Comparison of ENCODE assay signal across 11 cellular contexts in the genomic region with DNA sequence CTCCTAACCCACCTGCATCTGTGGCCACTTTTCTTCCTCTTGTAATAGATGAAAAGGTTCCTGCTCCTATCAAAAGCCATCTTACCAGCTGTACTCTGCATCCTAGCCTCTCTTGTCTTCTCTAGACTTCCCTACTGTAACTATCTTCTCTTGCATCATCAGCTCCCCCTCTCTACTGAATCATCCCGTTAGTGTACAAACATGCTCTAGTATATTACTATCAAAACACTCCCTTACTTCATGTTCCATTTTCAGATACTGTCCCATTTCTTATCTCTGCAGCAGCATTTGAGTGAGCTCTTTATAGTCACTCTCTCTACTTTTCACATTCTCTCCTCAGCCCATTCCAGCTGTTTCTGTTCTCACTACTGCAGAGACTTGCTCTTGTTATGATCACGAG. TPM values are rescaled to one million over a fixed set of nuclear protein-coding genes. Genes with fewer than 3 reads are reported as not detected.
DNase-seq lines count a peak whose midpoint lies in the region; ATAC-seq and TF ChIP-seq lines count a peak whose summit lies in the region.
"Had no signal": no experiment of that assay in that cellular context is flagged by ENCODE, and none has a peak within 500 bp of the region (broad histone marks: within the 10 kb centered on the region; RNA-seq: fewer than 3 reads in every experiment).

No MANE protein-coding gene starts in this region.

- H3K4me1 Mint-ChIP-seq in activated T-helper 2 cell treated with anti-CD3 and anti-CD28 coated beads, Interferon-gamma antibody, Interleukin-2, Interleukin-4, amounts not matched to agents 10 μg/mL and 5 μg/mL and 100 μg/mL, durations not matched to agents 14 hours and 24 hours and 36 hours (ENCODE audit: low read depth): peaks cover 49% of the 10 kb centered on the region
- peaks cover 22% of the 10 kb centered on the region for H3K4me1 Mint-ChIP-seq in endodermal cell

- CTCF ChIA-PET in IMR-90 (lab: Yijun Ruan, JAX): interaction anchor here (0.9 kb wide), 1 partner anchor 18 kb away, joined by 11 read pairs; no protein-coding TSS in a partner anchor

- H3K9me3 Mint-ChIP-seq in activated T-helper 2 cell treated with anti-CD3 and anti-CD28 coated beads, Interferon-gamma antibody, Interleukin-2, Interleukin-4, amounts not matched to agents 10 μg/mL and 5 μg/mL and 100 μg/mL, durations not matched to agents 14 hours and 24 hours and 36 hours: no peaks in the 10 kb centered on the region
- H3K9me3 Mint-ChIP-seq in endodermal cell: no peaks in the 10 kb centered on the region
- H3K9me3 Mint-ChIP-seq: nephron had no signal

- H3K27me3 ChIP-seq in IMR-90 (ENCODE audit: control insufficient read depth, insufficient read depth, low read length): no peaks in the 10 kb centered on the region
- no peaks in the 10 kb centered on the region for H3K27me3 ChIP-seq in mesenchymal stem cell (ENCODE audit: control insufficient read depth in 1 of 2, insufficient read depth in 1 of 2, low read length in 2 of 2)
- H3K27me3 ChIP-seq in right atrium auricular region: no peaks in the 10 kb centered on the region
- H3K27me3 ChIP-seq in endodermal cell (ENCODE audit: control insufficient read depth, insufficient read depth, low read length, poor library complexity, severe bottlenecking): no peaks in the 10 kb centered on the region
- H3K27me3 ChIP-seq: vagina had no signal

- no TSS peak for BruUV-seq in IMR-90 (replicated peaks; lab: Mats Ljungman, UMichigan)

- H3K56ac ChIP-seq in IMR-90 (ENCODE audit: extremely low read depth, insufficient read depth, low read length): no peak overlapping the region

- H4K91ac ChIP-seq in IMR-90 (ENCODE audit: insufficient read depth, low read depth, low read length) (no peak overlapping the region), mesenchymal stem cell (ENCODE audit: low read length) (no peak overlapping the region)

- H3K9me3 ChIP-seq in IMR-90 (ENCODE audit: control insufficient read depth, insufficient read depth, low read length): no peaks in the 10 kb centered on the region
- H3K9me3 ChIP-seq in mesenchymal stem cell (ENCODE audit: control insufficient read depth, low read length): no peaks in the 10 kb centered on the region
- H3K9me3 ChIP-seq in right atrium auricular region: no peaks in the 10 kb centered on the region
- H3K9me3 ChIP-seq in endodermal cell (ENCODE audit: control insufficient read depth, low read length): no peaks in the 10 kb centered on the region
- H3K9me3 ChIP-seq: vagina had no signal

- H3K36me3 ChIP-seq in IMR-90 (ENCODE audit: control insufficient read depth, insufficient read depth, low read length): peaks cover 25% of the 10 kb centered on the region
- peaks cover 22 to 56% of the 10 kb centered on the region in 2 experiments for H3K36me3 ChIP-seq in mesenchymal stem cell (ENCODE audit: control insufficient read depth in 1 of 2, insufficient read depth in 2 of 2, low read depth in 1 of 2, low read length in 2 of 2)
- H3K36me3 ChIP-seq in right atrium auricular region: peaks cover 28% of the 10 kb centered on the region
- peaks cover 54% of the 10 kb centered on the region for H3K36me3 ChIP-seq in endodermal cell (ENCODE audit: control insufficient read depth, insufficient read depth, low read length)

- H3K9ac ChIP-seq in IMR-90 (ENCODE audit: low read depth, low read length) (no peak overlapping the region), mesenchymal stem cell (ENCODE audit: low read length) (peak overlapping the region; percentile 19), endodermal cell (ENCODE audit: extremely low read depth, low read length, poor library complexity, severe bottlenecking) (no peak overlapping the region)

- H3K4me3 ChIP-seq in IMR-90 (ENCODE audit: insufficient read depth, low read depth, low read length) (no peak overlapping the region), mesenchymal stem cell (ENCODE audit: insufficient read depth in 1 of 2, low read depth in 1 of 2, low read length in 2 of 2) (no peak overlapping the region), right atrium auricular region (no peak overlapping the region), endodermal cell (ENCODE audit: low read length) (no peak overlapping the region)
- H3K4me3 ChIP-seq: vagina had no signal

- peaks cover 16% of the 10 kb centered on the region for H3K4me1 ChIP-seq in IMR-90 (ENCODE audit: control insufficient read depth, insufficient read depth, low read length)
- H3K4me1 ChIP-seq in mesenchymal stem cell (ENCODE audit: control insufficient read depth, insufficient read depth, low read depth, low read length): peaks cover 9% of the 10 kb centered on the region
- peaks cover 0 to 45% of the 10 kb centered on the region in 2 donors for H3K4me1 ChIP-seq in right atrium auricular region
- H3K4me1 ChIP-seq in endodermal cell (ENCODE audit: control insufficient read depth, insufficient read depth, low read length): no peaks in the 10 kb centered on the region

- H2BK20ac ChIP-seq in IMR-90 (ENCODE audit: low read depth, low read length): no peak overlapping the region

- intact Hi-C loops in IMR-90 (cut with micrococcal nuclease): no loop called here
- intact Hi-C loops in activated T-helper 2 cell treated with anti-CD3 and anti-CD28 coated beads, Interferon-gamma antibody, Interleukin-2, Interleukin-4, amounts not matched to agents 10 μg/mL and 5 μg/mL and 100 μg/mL, durations not matched to agents 14 hours and 24 hours and 36 hours (cut with micrococcal nuclease): loop anchor here (1.0 kb wide), 1 partner anchor 20 kb away; no protein-coding TSS in a partner anchor

- no peak for TF ChIP-seq RAD21 in IMR-90 (IDR thresholded peaks at IDR 0.05; ENCODE audit: low read length)

- POLR2A ChIA-PET in IMR-90 (lab: Charles Lee; ENCODE audit: unreplicated experiment): no interaction called here

- H4K8ac ChIP-seq in IMR-90 (ENCODE audit: low read depth in 2 of 2, low read length in 2 of 2) (no peak overlapping the region), mesenchymal stem cell (ENCODE audit: low read length) (no peak overlapping the region)

- H3K23ac ChIP-seq in IMR-90 (ENCODE audit: low read depth, low read length) (no peak overlapping the region), mesenchymal stem cell (ENCODE audit: low read length in 2 of 2) (no peak overlapping the region)

- whole genome bisulfite sequencing in IMR-90 (ENCODE audit: extremely low coverage in 2 of 2, insufficient read length in 1 of 2), 2 experiments: 34% methylated on average over 2 of the region's 2 CpGs; no CpG with 5 or more reads in 1 of the 2 experiments
- 75% methylated on average over 2 of the region's 2 CpGs for WGBS in mesenchymal stem cell
- 89 to 93% methylated on average over 2 of the region's 2 CpGs for WGBS in endodermal cell (ENCODE audit: insufficient coverage in 1 of 2, insufficient read length in 1 of 2), 2 experiments

- H3K4me3 Mint-ChIP-seq in activated T-helper 2 cell treated with anti-CD3 and anti-CD28 coated beads, Interferon-gamma antibody, Interleukin-2, Interleukin-4, amounts not matched to agents 10 μg/mL and 5 μg/mL and 100 μg/mL, durations not matched to agents 14 hours and 24 hours and 36 hours (ENCODE audit: low read depth): peak overlapping the region; percentile 40
- H3K4me3 Mint-ChIP-seq in endodermal cell: no peak overlapping the region

- TF ChIP-seq CTCF in IMR-90 (conservative IDR thresholded peaks at IDR 0.05; ENCODE audit: low read depth, low read length): no peak
- no peak for TF ChIP-seq CTCF in right atrium auricular region (IDR thresholded peaks at IDR 0.05)
- no peak for TF ChIP-seq CTCF in endodermal cell (conservative IDR thresholded peaks at IDR 0.05)

- no peak overlapping the region for H3K18ac ChIP-seq in IMR-90 (ENCODE audit: low read depth, low read length)
- H3K18ac ChIP-seq in mesenchymal stem cell (ENCODE audit: low read depth in 1 of 2, low read length in 2 of 2): no peak overlapping the region

- H2AK9ac ChIP-seq in IMR-90 (replicated peaks; ENCODE audit: low read depth, low read length, poor library complexity): no peak overlapping the region

- H2AK5ac ChIP-seq in IMR-90 (ENCODE audit: low read depth, low read length): no peak overlapping the region
- H2AK5ac ChIP-seq in mesenchymal stem cell (ENCODE audit: low read length, severe bottlenecking): no peak overlapping the region

- peaks cover 9% of the 10 kb centered on the region for H3K9me1 ChIP-seq in IMR-90 (ENCODE audit: insufficient read depth, low read length)

- peak; percentile 51 for ATAC-seq in IMR-90 (ENCODE audit: low read depth)

- H2BK12ac ChIP-seq in mesenchymal stem cell (ENCODE audit: low read length in 2 of 2): no peak overlapping the region

- no peak overlapping the region for H4K5ac ChIP-seq in IMR-90 (ENCODE audit: low read depth, low read length)

- H3K79me1 ChIP-seq in IMR-90 (ENCODE audit: low read depth in 1 of 2, low read length in 2 of 2) (peaks cover 22 to 73% of the 10 kb centered on the region in 2 experiments), mesenchymal stem cell (replicated peaks; ENCODE audit: low read length, poor library complexity, severe bottlenecking) (peaks cover 15% of the 10 kb centered on the region)

- dilution Hi-C loops in IMR-90 (cut with HindIII; ENCODE audit: low sequenced_read_pairs, unreplicated experiment): no loop called here

- no peak overlapping the region for H2BK120ac ChIP-seq in IMR-90 (ENCODE audit: low read depth, low read length)
- no peak overlapping the region for H2BK120ac ChIP-seq in mesenchymal stem cell (ENCODE audit: low read depth, low read length)

- H2BK5ac ChIP-seq in IMR-90 (ENCODE audit: low read depth, low read length, poor library complexity, severe bottlenecking): no peak overlapping the region
- no peak overlapping the region for H2BK5ac ChIP-seq in mesenchymal stem cell (ENCODE audit: low read depth, low read length, poor library complexity, severe bottlenecking)

- H2AFZ ChIP-seq in IMR-90 (replicated peaks; ENCODE audit: low read length, poor library complexity) (no peak overlapping the region), mesenchymal stem cell (ENCODE audit: low read depth, low read length) (no peak overlapping the region)

- 0 out of 2 replicates have a peak overlapping the region, but pooled peaks have one; percentile 15 for H3K14ac ChIP-seq in IMR-90 (replicated peaks; ENCODE audit: low read depth, low read length)
- H3K14ac ChIP-seq in mesenchymal stem cell (ENCODE audit: low read length in 2 of 2): no peak overlapping the region

- H3K27ac ChIP-seq in IMR-90 (ENCODE audit: insufficient read depth, low read length) (no peak overlapping the region), mesenchymal stem cell (ENCODE audit: low read length, poor library complexity, severe bottlenecking) (no peak overlapping the region), right atrium auricular region (no peak overlapping the region), endodermal cell (ENCODE audit: low read depth, low read length) (no peak overlapping the region)
- H3K27ac ChIP-seq: vagina had no signal

- peak overlapping the region; percentile 92 for H3K27ac Mint-ChIP-seq in activated T-helper 2 cell treated with anti-CD3 and anti-CD28 coated beads, Interferon-gamma antibody, Interleukin-2, Interleukin-4, amounts not matched to agents 10 μg/mL and 5 μg/mL and 100 μg/mL, durations not matched to agents 14 hours and 24 hours and 36 hours
- H3K27ac Mint-ChIP-seq in endodermal cell: no peak overlapping the region
- H3K27ac Mint-ChIP-seq: nephron had no signal

- H4K20me1 ChIP-seq in IMR-90 (ENCODE audit: insufficient read depth, low read length): peaks cover 25% of the 10 kb centered on the region

- DNase-seq in CD1c-positive myeloid dendritic cell (ENCODE audit: extremely low spot score): peak; percentile 45
- DNase-seq in IMR-90: peak; percentile 83
- no peak for DNase-seq in activated T-helper 2 cell treated with anti-CD3 and anti-CD28 coated beads, Interferon-gamma antibody, Interleukin-2, Interleukin-4, amounts not matched to agents 10 μg/mL and 5 μg/mL and 100 μg/mL, durations not matched to agents 14 hours and 24 hours and 36 hours (ENCODE audit: low spot score)
- peak; percentile 79 for DNase-seq in mesenchymal stem cell
- no peak for DNase-seq in right atrium auricular region (ENCODE audit: low spot score)
- no peak for DNase-seq in NCI-H748 treated with DMSO at 0.1 percent for 48 hours (lab: John Stamatoyannopoulos, UW)
- DNase-seq in SKM-1 (lab: John Stamatoyannopoulos, UW; ENCODE audit: unreplicated experiment): no peak
- no peak for DNase-seq in endodermal cell
- DNase-seq: NCI-H1417 had no signal

- H2BK15ac ChIP-seq in IMR-90 (ENCODE audit: low read depth, low read length): no peak overlapping the region
- H2BK15ac ChIP-seq in mesenchymal stem cell (ENCODE audit: low read depth, poor library complexity, severe bottlenecking): no peak overlapping the region

- H3K4me2 ChIP-seq in IMR-90 (ENCODE audit: low read depth, low read length): peak overlapping the region; percentile 49; the same call in 1 of the 2 replicates
- H3K4me2 ChIP-seq in mesenchymal stem cell (ENCODE audit: low read length, poor library complexity, severe bottlenecking): no peak overlapping the region

- no peaks in the 10 kb centered on the region for H3K27me3 Mint-ChIP-seq in activated T-helper 2 cell treated with anti-CD3 and anti-CD28 coated beads, Interferon-gamma antibody, Interleukin-2, Interleukin-4, amounts not matched to agents 10 μg/mL and 5 μg/mL and 100 μg/mL, durations not matched to agents 14 hours and 24 hours and 36 hours (ENCODE audit: low read depth)
- no peaks in the 10 kb centered on the region for H3K27me3 Mint-ChIP-seq in endodermal cell (ENCODE audit: insufficient read depth)

- peaks cover 56% of the 10 kb centered on the region for H3K36me3 Mint-ChIP-seq in activated T-helper 2 cell treated with anti-CD3 and anti-CD28 coated beads, Interferon-gamma antibody, Interleukin-2, Interleukin-4, amounts not matched to agents 10 μg/mL and 5 μg/mL and 100 μg/mL, durations not matched to agents 14 hours and 24 hours and 36 hours (ENCODE audit: low read depth)
- peaks cover 52% of the 10 kb centered on the region for H3K36me3 Mint-ChIP-seq in endodermal cell (ENCODE audit: low read depth)

- no peak; the same call in 1 of the 2 replicates for TF ChIP-seq POLR2A in IMR-90 (IDR thresholded peaks at IDR 0.05; ENCODE audit: low read depth, low read length)

- in situ Hi-C loops in IMR-90 (cut with MboI; ENCODE audit: low sequenced_read_pairs): no loop called here

- H3K4ac ChIP-seq in IMR-90 (ENCODE audit: low read depth, low read length) (no peak overlapping the region), mesenchymal stem cell (ENCODE audit: low read depth in 1 of 2, low read length in 2 of 2) (no peak overlapping the region)

RNA-seq across cellular contexts. Expression of a gene that starts 2.8 kb away (rescaled TPM):
- total RNA-seq in IMR-90 (2012; rRNA removed) (52.9 and 53.9 TPM in 2 replicates), right atrium auricular region (10 to 100 TPM; 24.6 to 27.9 TPM), endodermal cell (10 to 100 TPM; 40.5 to 42.9 TPM)
- polyA plus RNA-seq in IMR-90 (2012; rRNA removed): 54.8 TPM in 2 replicates
- polyA plus RNA-seq in IMR-90 (2012; cell fraction: cytosol; rRNA removed): 33.8 and 41.7 TPM in 2 replicates
- polyA plus RNA-seq in IMR-90 (2012; cell fraction: nucleus; rRNA removed; ENCODE audit: low replicate concordance): 59.4 and 90.9 TPM in 2 replicates
- 45.9 and 48.2 TPM in 2 replicates for total RNA-seq in activated T-helper 2 cell treated with anti-CD3 and anti-CD28 coated beads, Interferon-gamma antibody, Interleukin-2, Interleukin-4, amounts not matched to agents 10 μg/mL and 5 μg/mL and 100 μg/mL, durations not matched to agents 14 hours and 24 hours and 36 hours
- 48.4 TPM for polyA plus RNA-seq in mesenchymal stem cell (2013, experiment 1 of 2)
- polyA plus RNA-seq in mesenchymal stem cell (2013, experiment 2 of 2): 46.7 TPM
- 31.3 TPM for polyA plus RNA-seq in endodermal cell (2013, experiment 1 of 2)
- 29.4 TPM for polyA plus RNA-seq in endodermal cell (2013, experiment 2 of 2)

RNA-seq across cellular contexts. Expression of a gene that starts 7.0 kb away (rescaled TPM):
- total RNA-seq in IMR-90 (2012; rRNA removed): 0.28 and 0.36 TPM in 2 replicates
- polyA plus RNA-seq in IMR-90 (2012; rRNA removed): 1.7 and 2.1 TPM in 2 replicates
- polyA plus RNA-seq in IMR-90 (2012; cell fraction: cytosol; rRNA removed): 0.38 and 1.7 TPM in 2 replicates
- 1.2 and 3.6 TPM in 2 replicates for polyA plus RNA-seq in IMR-90 (2012; cell fraction: nucleus; rRNA removed; ENCODE audit: low replicate concordance)
- 9.2 and 15.0 TPM in 2 replicates for total RNA-seq in activated T-helper 2 cell treated with anti-CD3 and anti-CD28 coated beads, Interferon-gamma antibody, Interleukin-2, Interleukin-4, amounts not matched to agents 10 μg/mL and 5 μg/mL and 100 μg/mL, durations not matched to agents 14 hours and 24 hours and 36 hours
- 8.9 TPM for polyA plus RNA-seq in mesenchymal stem cell (2013, experiment 1 of 2)
- polyA plus RNA-seq in mesenchymal stem cell (2013, experiment 2 of 2): 8.2 TPM
- total RNA-seq in right atrium auricular region: 10 to 100 TPM; 12.8 to 16.8 TPM
- 1 to 10 TPM; 5.1 to 6.3 TPM for total RNA-seq in endodermal cell
- 3.2 TPM for polyA plus RNA-seq in endodermal cell (2013, experiment 1 of 2)
- polyA plus RNA-seq in endodermal cell (2013, experiment 2 of 2): 3.7 TPM

RNA-seq across cellular contexts. Expression of a gene that starts 9.9 kb away (rescaled TPM):
- total RNA-seq in IMR-90 (2012; rRNA removed) (6.6 and 8.1 TPM in 2 replicates), right atrium auricular region (1 to 10 TPM; 7.4 to 8.3 TPM), endodermal cell (10 to 100 TPM; 36.4 to 41.4 TPM)
- 21.4 and 23.8 TPM in 2 replicates for polyA plus RNA-seq in IMR-90 (2012; rRNA removed)
- 13.8 and 13.9 TPM in 2 replicates for polyA plus RNA-seq in IMR-90 (2012; cell fraction: cytosol; rRNA removed)
- polyA plus RNA-seq in IMR-90 (2012; cell fraction: nucleus; rRNA removed; ENCODE audit: low replicate concordance): 215 and 346 TPM in 2 replicates
- total RNA-seq in activated T-helper 2 cell treated with anti-CD3 and anti-CD28 coated beads, Interferon-gamma antibody, Interleukin-2, Interleukin-4, amounts not matched to agents 10 μg/mL and 5 μg/mL and 100 μg/mL, durations not matched to agents 14 hours and 24 hours and 36 hours: 15.1 and 17.9 TPM in 2 replicates
- 9.6 TPM for polyA plus RNA-seq in mesenchymal stem cell (2013, experiment 1 of 2)
- polyA plus RNA-seq in mesenchymal stem cell (2013, experiment 2 of 2): 9.5 TPM
- polyA plus RNA-seq in endodermal cell (2013, experiment 1 of 2): 45.7 TPM
- polyA plus RNA-seq in endodermal cell (2013, experiment 2 of 2): 33.2 TPM

RNA-seq across cellular contexts. Expression of a gene that starts 10.2 kb away (rescaled TPM):
- total RNA-seq in IMR-90 (2012; rRNA removed) (17.2 and 19.2 TPM in 2 replicates), right atrium auricular region (10 to 100 TPM; 47.4 to 63.9 TPM), endodermal cell (10 to 100 TPM; 61.6 to 68.9 TPM)
- polyA plus RNA-seq in IMR-90 (2012; rRNA removed): 66.4 and 69.7 TPM in 2 replicates
- 47.0 and 70.6 TPM in 2 replicates for polyA plus RNA-seq in IMR-90 (2012; cell fraction: cytosol; rRNA removed)
- polyA plus RNA-seq in IMR-90 (2012; cell fraction: nucleus; rRNA removed; ENCODE audit: low replicate concordance): 35.4 and 42.1 TPM in 2 replicates
- 91.9 and 97.3 TPM in 2 replicates for total RNA-seq in activated T-helper 2 cell treated with anti-CD3 and anti-CD28 coated beads, Interferon-gamma antibody, Interleukin-2, Interleukin-4, amounts not matched to agents 10 μg/mL and 5 μg/mL and 100 μg/mL, durations not matched to agents 14 hours and 24 hours and 36 hours
- 70.3 TPM for polyA plus RNA-seq in mesenchymal stem cell (2013, experiment 1 of 2)
- polyA plus RNA-seq in mesenchymal stem cell (2013, experiment 2 of 2): 71.3 TPM
- 60.1 TPM for polyA plus RNA-seq in endodermal cell (2013, experiment 1 of 2)
- polyA plus RNA-seq in endodermal cell (2013, experiment 2 of 2): 54.3 TPM

Comparison
In these comparisons a context has a peak if more than half of its experiments do, and no peak if none do; other contexts are left out.
1. DNase-seq: peak in CD1c-positive myeloid dendritic cell (single experiment), IMR-90 (single experiment) and mesenchymal stem cell (single experiment); none in activated T-helper 2 cell treated with anti-CD3 and anti-CD28 coated beads, Interferon-gamma antibody, Interleukin-2, Interleukin-4, amounts not matched to agents 10 μg/mL and 5 μg/mL and 100 μg/mL, durations not matched to agents 14 hours and 24 hours and 36 hours (single experiment), right atrium auricular region (single experiment), NCI-H748 treated with DMSO at 0.1 percent for 48 hours (single experiment), SKM-1 (single experiment) and endodermal cell (single experiment).